Comparison of ENCODE assay signal across 8 cellular contexts in the genomic region with DNA sequence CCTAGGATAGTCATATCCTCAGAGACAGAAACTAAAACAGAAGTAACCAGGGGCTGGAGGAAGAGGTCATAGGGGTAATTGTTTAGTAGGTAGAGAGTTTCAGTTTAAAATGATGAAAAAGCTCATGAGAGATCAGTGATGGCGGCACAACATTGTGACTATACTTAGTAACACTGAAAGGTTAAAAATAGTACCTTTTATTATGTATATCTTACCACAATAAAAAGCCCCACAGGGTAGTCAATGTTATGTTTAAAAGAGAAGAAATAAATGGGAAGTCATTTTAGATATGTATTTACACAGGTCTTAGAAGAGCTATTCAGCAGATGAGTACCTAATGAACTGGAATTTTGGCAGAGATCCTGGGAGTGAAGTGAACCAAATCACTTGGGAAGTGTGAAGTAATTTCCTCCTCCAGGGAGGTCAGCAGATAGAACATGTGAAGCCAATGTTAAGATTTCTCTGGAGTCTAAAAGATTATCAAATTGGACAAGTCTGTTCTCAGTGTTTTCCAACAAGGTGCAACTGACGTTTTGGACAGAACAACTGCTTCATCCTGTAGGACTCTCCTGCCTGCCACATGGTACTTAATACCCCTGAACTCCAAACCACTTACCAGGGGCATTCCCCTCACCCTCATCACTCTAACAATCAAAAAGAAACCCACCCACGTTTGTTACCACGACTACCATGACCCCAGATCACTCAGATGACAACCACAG. TPM values are rescaled to one million over a fixed set of nuclear protein-coding genes. Genes with fewer than 3 reads are reported as not detected.
A peak's percentile ranks its signal among the peaks of the same experiment; 100 is the strongest.
DNase-seq lines count a peak whose midpoint lies in the region; ATAC-seq and TF ChIP-seq lines count a peak whose summit lies in the region.

No MANE protein-coding gene starts in this region.

- H3K4me2 ChIP-seq in trophoblast cell (ENCODE audit: low read length): no peak overlapping the region

- peak overlapping the region; percentile 10 for H3K27ac Mint-ChIP-seq in activated naive CD4-positive, alpha-beta T cell treated with anti-CD3 and anti-CD28 coated beads, Interleukin-2, amount 10 ng/mL, durations not matched to agents 7 days and 5 days
- no peak overlapping the region for H3K27ac Mint-ChIP-seq in osteocyte (ENCODE audit: unreplicated experiment)

- no peak overlapping the region for H2AFZ ChIP-seq in trophoblast cell (ENCODE audit: insufficient read depth, low read length, poor library complexity)

- H3K27ac ChIP-seq in trophoblast cell (ENCODE audit: low read depth, low read length): no peak overlapping the region

- peaks cover 65% of the 10 kb centered on the region for H3K4me1 Mint-ChIP-seq in activated naive CD4-positive, alpha-beta T cell treated with anti-CD3 and anti-CD28 coated beads, Interleukin-2, amount 10 ng/mL, durations not matched to agents 7 days and 5 days
- H3K4me1 Mint-ChIP-seq in osteocyte (ENCODE audit: unreplicated experiment): peaks cover 31% of the 10 kb centered on the region

- H3K4ac ChIP-seq in trophoblast cell (ENCODE audit: low read depth, low read length): no peak overlapping the region

- peaks cover 1% of the 10 kb centered on the region for H3K9me3 ChIP-seq in trophoblast cell (ENCODE audit: insufficient read depth, low read depth, low read length)

- no peak overlapping the region for H3K14ac ChIP-seq in trophoblast cell (ENCODE audit: low read length)

- no peak overlapping the region for H2BK5ac ChIP-seq in trophoblast cell (ENCODE audit: low read depth, low read length, poor library complexity)

- no peaks in the 10 kb centered on the region for H3K79me1 ChIP-seq in trophoblast cell (ENCODE audit: low read length)

- H3K9ac ChIP-seq in trophoblast cell (ENCODE audit: low read length): no peak overlapping the region

- H3K79me2 ChIP-seq in trophoblast cell (ENCODE audit: control insufficient read depth, insufficient read depth, low read length, poor library complexity): no peaks in the 10 kb centered on the region

- H3K36me3 ChIP-seq in GM06990 (ENCODE audit: control insufficient read depth, insufficient read depth, low read length): no peaks in the 10 kb centered on the region
- H3K36me3 ChIP-seq in trophoblast cell (ENCODE audit: control insufficient read depth in 1 of 2, insufficient read depth in 2 of 2, low read length in 2 of 2): no peaks in the 10 kb centered on the region

- no peak overlapping the region for H2BK120ac ChIP-seq in trophoblast cell (ENCODE audit: insufficient read depth, low read length, poor library complexity)

- H3K23ac ChIP-seq in trophoblast cell (ENCODE audit: low read length): no peak overlapping the region

- H4K12ac ChIP-seq in trophoblast cell (ENCODE audit: low read depth, low read length): no peak overlapping the region

- H4K91ac ChIP-seq in trophoblast cell (ENCODE audit: low read depth, low read length): no peak overlapping the region

- H3K27me3 ChIP-seq in GM06990 (replicated peaks; ENCODE audit: control insufficient read depth, insufficient read depth, low read length) (no peaks in the 10 kb centered on the region), trophoblast cell (ENCODE audit: insufficient read depth, low read length) (peaks cover 15% of the 10 kb centered on the region)

- no CpG with 5 or more reads among the region's 4 CpGs for WGBS in trophoblast cell (ENCODE audit: extremely low coverage, insufficient coverage, insufficient read length)

- no peak overlapping the region for H2AK5ac ChIP-seq in trophoblast cell (ENCODE audit: low read length)

- no peak overlapping the region for H3K18ac ChIP-seq in trophoblast cell (ENCODE audit: low read length)

- H2BK12ac ChIP-seq in trophoblast cell (ENCODE audit: low read length): no peak overlapping the region

- no peaks in the 10 kb centered on the region for H3K27me3 Mint-ChIP-seq in activated naive CD4-positive, alpha-beta T cell treated with anti-CD3 and anti-CD28 coated beads, Interleukin-2, amount 10 ng/mL, durations not matched to agents 7 days and 5 days
- no peaks in the 10 kb centered on the region for H3K27me3 Mint-ChIP-seq in osteocyte (ENCODE audit: unreplicated experiment)

- H3K4me1 ChIP-seq in trophoblast cell (ENCODE audit: control insufficient read depth in 1 of 2, insufficient read depth in 2 of 2, low read length in 2 of 2): no peaks in the 10 kb centered on the region

- CTCF ChIA-PET in activated naive CD4-positive, alpha-beta T cell treated with anti-CD3 and anti-CD28 coated beads, Interleukin-2, amount 10 ng/mL, durations not matched to agents 7 days and 5 days (lab: Charles Lee): interaction anchor here (1.0 to 1.4 kb wide), 2 partner anchors 12 to 41 kb away, joined by 3 read pairs; no protein-coding TSS in a partner anchor

- H3K4me3 ChIP-seq in GM06990 (replicated peaks; ENCODE audit: low read depth, low read length) (peak overlapping the region; percentile 16), retinal pigment epithelial cell (ENCODE audit: low read length) (no peak overlapping the region), trophoblast cell (ENCODE audit: low read depth, low read length) (no peak overlapping the region)

- no peak overlapping the region for H3K4me3 Mint-ChIP-seq in activated naive CD4-positive, alpha-beta T cell treated with anti-CD3 and anti-CD28 coated beads, Interleukin-2, amount 10 ng/mL, durations not matched to agents 7 days and 5 days
- H3K4me3 Mint-ChIP-seq in osteocyte (ENCODE audit: unreplicated experiment): no peak overlapping the region

- peaks cover 6% of the 10 kb centered on the region for H3K9me3 Mint-ChIP-seq in activated naive CD4-positive, alpha-beta T cell treated with anti-CD3 and anti-CD28 coated beads, Interleukin-2, amount 10 ng/mL, durations not matched to agents 7 days and 5 days
- H3K9me3 Mint-ChIP-seq in osteocyte (ENCODE audit: unreplicated experiment): peaks cover 20% of the 10 kb centered on the region

- H3K36me3 Mint-ChIP-seq in activated naive CD4-positive, alpha-beta T cell treated with anti-CD3 and anti-CD28 coated beads, Interleukin-2, amount 10 ng/mL, durations not matched to agents 7 days and 5 days: peaks cover 56% of the 10 kb centered on the region
- H3K36me3 Mint-ChIP-seq in osteocyte (ENCODE audit: unreplicated experiment): peaks cover 31% of the 10 kb centered on the region

- TF ChIP-seq CTCF in GM06990 (IDR thresholded peaks at IDR 0.05; ENCODE audit: insufficient read depth, low read length, poor library complexity, severe bottlenecking) (no peak), retinal pigment epithelial cell (conservative IDR thresholded peaks at IDR 0.05; ENCODE audit: low read depth, low read length) (no peak), osteocyte (IDR thresholded peaks at IDR 0.05) (no peak)

- DNase-seq in GM06990 (ENCODE audit: extremely low read depth, insufficient read length) (peak; percentile 45), retinal pigment epithelial cell (ENCODE audit: low read depth) (peak; percentile 81), osteocyte (ENCODE audit: extremely low spot score, unreplicated experiment) (no peak), cortex of kidney (lab: John Stamatoyannopoulos, UW) (no peak), trophoblast cell (no peak)
- no peak for DNase-seq in activated naive CD4-positive, alpha-beta T cell treated with anti-CD3 and anti-CD28 coated beads, Interleukin-2, amount 10 ng/mL, durations not matched to agents 7 days and 5 days

- ATAC-seq in GM21367 (IDR thresholded peaks at IDR 0.05; ENCODE audit: unreplicated experiment): peak; percentile 53
- ATAC-seq in HG03565 (IDR thresholded peaks at IDR 0.05; ENCODE audit: unreplicated experiment): peak; percentile 75

- H4K8ac ChIP-seq in trophoblast cell (ENCODE audit: low read depth, low read length): no peak overlapping the region

RNA-seq across cellular contexts. Expression of a gene that starts 6.4 kb away (rescaled TPM):
- total RNA-seq in osteocyte: 23.8 and 26.3 TPM in 2 replicates
- polyA plus RNA-seq in trophoblast cell (2013): 0.47 and 0.66 TPM in 2 replicates

Comparison
In these comparisons a context has a peak if more than half of its experiments do, and no peak if none do; other contexts are left out.
1. DNase-seq: peak in GM06990 (single experiment) and retinal pigment epithelial cell (single experiment); none in activated naive CD4-positive, alpha-beta T cell treated with anti-CD3 and anti-CD28 coated beads, Interleukin-2, amount 10 ng/mL, durations not matched to agents 7 days and 5 days (single experiment), osteocyte (single experiment), cortex of kidney (single experiment) and trophoblast cell (0 of 2).